In genomic region chr21:35083246-35083645, GRCh38 we compare ENCODE assay signal across 28 cellular contexts.
"Had no signal": no experiment of that assay in that cellular context is flagged by ENCODE, and none has a peak within 500 bp of the region (broad histone marks: within the 10 kb centered on the region; RNA-seq: fewer than 3 reads in every experiment).

No MANE protein-coding gene starts in this region.

- H3K27ac ChIP-seq: ascending aorta, body of pancreas, esophagus squamous epithelium, gastroesophageal sphincter, heart right ventricle had no signal

- H3K9me3 ChIP-seq: ascending aorta, body of pancreas, esophagus squamous epithelium, gastroesophageal sphincter, heart right ventricle had no signal

- H3K4me3 ChIP-seq: ascending aorta, body of pancreas, esophagus squamous epithelium, gastroesophageal sphincter, heart right ventricle had no signal

- H3K4me1 ChIP-seq: ascending aorta, gastroesophageal sphincter had no signal

- ATAC-seq: activated CD4-positive, alpha-beta T cell treated with anti-CD3 and anti-CD28 coated beads for 36 hours; activated CD8-positive, alpha-beta memory T cell treated with anti-CD3 and anti-CD28 coated beads, Interleukin-2, amount 10 ng/mL, durations not matched to agents 7 days and 5 days; activated CD8-positive, alpha-beta T cell treated with anti-CD3 and anti-CD28 coated beads, Interleukin-2, amount 10 ng/mL, durations not matched to agents 7 days and 5 days; activated naive CD4-positive, alpha-beta T cell treated with anti-CD3 and anti-CD28 coated beads, Interleukin-2, amount 50 U/mL, for 72 hours; body of pancreas; effector memory CD8-positive, alpha-beta T cell; gastroesophageal sphincter; heart right ventricle had no signal

- H3K36me3 ChIP-seq: ascending aorta, esophagus squamous epithelium, gastroesophageal sphincter, heart right ventricle had no signal

- H3K4me3 Mint-ChIP-seq: activated CD4-positive, alpha-beta memory T cell treated with anti-CD3 and anti-CD28 coated beads for 36 hours; activated CD4-positive, alpha-beta T cell treated with anti-CD3 and anti-CD28 coated beads for 36 hours; activated CD4-positive, alpha-beta T cell treated with anti-CD3 and anti-CD28 coated beads, Interleukin-2, amount 10 ng/mL, durations not matched to agents 24 days and 14 days; activated CD8-positive, alpha-beta memory T cell treated with anti-CD3 and anti-CD28 coated beads, Interleukin-2, amount 10 ng/mL, durations not matched to agents 7 days and 5 days; activated CD8-positive, alpha-beta T cell treated with anti-CD3 and anti-CD28 coated beads, Interleukin-2, amount 10 ng/mL, durations not matched to agents 7 days and 5 days; activated naive CD4-positive, alpha-beta T cell treated with anti-CD3 and anti-CD28 coated beads, Interleukin-2, amount 10 ng/mL, durations not matched to agents 7 days and 5 days; activated naive CD8-positive, alpha-beta T cell treated with anti-CD3 and anti-CD28 coated beads, Interleukin-2, amount 10 ng/mL, durations not matched to agents 7 days and 5 days; activated T-helper 1 cell treated with anti-CD3 and anti-CD28 coated beads, Interleukin-12 subunit alpha, Interleukin-12 subunit beta, Interleukin-2, Interleukin-4 antibody, amounts not matched to agents 30 ng/mL and 10 ng/mL and 1 ng/mL, durations not matched to agents 14 hours and 24 hours and 36 hours; effector memory CD8-positive, alpha-beta T cell had no signal

- H3K27ac Mint-ChIP-seq: activated CD4-positive, alpha-beta memory T cell treated with anti-CD3 and anti-CD28 coated beads for 36 hours; activated CD4-positive, alpha-beta T cell treated with anti-CD3 and anti-CD28 coated beads for 36 hours; activated CD4-positive, alpha-beta T cell treated with anti-CD3 and anti-CD28 coated beads, Interleukin-2, amount 10 ng/mL, durations not matched to agents 24 days and 14 days; activated CD8-positive, alpha-beta memory T cell treated with anti-CD3 and anti-CD28 coated beads, Interleukin-2, amount 10 ng/mL, durations not matched to agents 7 days and 5 days; activated CD8-positive, alpha-beta T cell treated with anti-CD3 and anti-CD28 coated beads, Interleukin-2, amount 10 ng/mL, durations not matched to agents 7 days and 5 days; activated naive CD4-positive, alpha-beta T cell treated with anti-CD3 and anti-CD28 coated beads, Interleukin-2, amount 10 ng/mL, durations not matched to agents 7 days and 5 days; activated naive CD4-positive, alpha-beta T cell treated with anti-CD3 and anti-CD28 coated beads, Interleukin-2, amount 50 U/mL, for 72 hours; activated naive CD8-positive, alpha-beta T cell treated with anti-CD3 and anti-CD28 coated beads, Interleukin-2, amount 10 ng/mL, durations not matched to agents 7 days and 5 days; activated T-helper 1 cell treated with anti-CD3 and anti-CD28 coated beads, Interleukin-12 subunit alpha, Interleukin-12 subunit beta, Interleukin-2, Interleukin-4 antibody, amounts not matched to agents 30 ng/mL and 10 ng/mL and 1 ng/mL, durations not matched to agents 14 hours and 24 hours and 36 hours; activated T-helper 2 cell treated with anti-CD3 and anti-CD28 coated beads, Interferon-gamma antibody, Interleukin-2, Interleukin-4, amounts not matched to agents 10 μg/mL and 5 μg/mL and 100 μg/mL, durations not matched to agents 14 hours and 24 hours and 36 hours had no signal

- H3K4me1 Mint-ChIP-seq: activated naive CD4-positive, alpha-beta T cell treated with anti-CD3 and anti-CD28 coated beads, Interleukin-2, amount 10 ng/mL, durations not matched to agents 7 days and 5 days; activated naive CD8-positive, alpha-beta T cell treated with anti-CD3 and anti-CD28 coated beads, Interleukin-2, amount 10 ng/mL, durations not matched to agents 7 days and 5 days had no signal

- H3K27me3 Mint-ChIP-seq: activated CD4-positive, alpha-beta memory T cell treated with anti-CD3 and anti-CD28 coated beads for 36 hours; activated CD4-positive, alpha-beta T cell treated with anti-CD3 and anti-CD28 coated beads for 36 hours; activated CD4-positive, alpha-beta T cell treated with anti-CD3 and anti-CD28 coated beads, Interleukin-2, amount 10 ng/mL, durations not matched to agents 24 days and 14 days; activated naive CD4-positive, alpha-beta T cell treated with anti-CD3 and anti-CD28 coated beads, Interleukin-2, amount 10 ng/mL, durations not matched to agents 7 days and 5 days; effector memory CD8-positive, alpha-beta T cell had no signal

- H3K36me3 Mint-ChIP-seq: activated CD4-positive, alpha-beta memory T cell treated with anti-CD3 and anti-CD28 coated beads for 36 hours; activated naive CD4-positive, alpha-beta T cell treated with anti-CD3 and anti-CD28 coated beads, Interleukin-2, amount 10 ng/mL, durations not matched to agents 7 days and 5 days had no signal

- DNase-seq: activated CD4-positive, alpha-beta memory T cell treated with anti-CD3 and anti-CD28 coated beads for 36 hours; activated CD4-positive, alpha-beta T cell treated with anti-CD3 and anti-CD28 coated beads for 36 hours; activated CD4-positive, alpha-beta T cell treated with anti-CD3 and anti-CD28 coated beads, Interleukin-2, amount 10 ng/mL, durations not matched to agents 24 days and 14 days; activated CD4-positive, CD25-positive, alpha-beta regulatory T cell; activated CD4-positive, CD25-positive, alpha-beta regulatory T cell treated with anti-CD3 and anti-CD28 coated beads, Interleukin-2, amount 50 U/mL, for 72 hours; activated CD8-positive, alpha-beta memory T cell treated with anti-CD3 and anti-CD28 coated beads, Interleukin-2, amount 10 ng/mL, durations not matched to agents 7 days and 5 days; activated CD8-positive, alpha-beta memory T cell treated with anti-CD3 and anti-CD28 coated beads, Interleukin-2, amount 50 U/mL, for 4 hours; activated CD8-positive, alpha-beta T cell treated with anti-CD3 and anti-CD28 coated beads, Interleukin-2, amount 10 ng/mL, durations not matched to agents 7 days and 5 days; activated effector memory CD4-positive, alpha-beta T cell treated with anti-CD3 and anti-CD28 coated beads, Interleukin-2, amount 50 U/mL, for 16 hours; activated naive CD4-positive, alpha-beta T cell treated with anti-CD3 and anti-CD28 coated beads, Interleukin-2, amount 10 ng/mL, durations not matched to agents 7 days and 5 days; activated naive CD8-positive, alpha-beta T cell treated with anti-CD3 and anti-CD28 coated beads, Interleukin-2, amount 10 ng/mL, durations not matched to agents 7 days and 5 days; activated T-cell treated with anti-CD3 and anti-CD28 coated beads, Interleukin-2, amount 50 U/mL, for 1 hour; activated T-cell treated with anti-CD3 and anti-CD28 coated beads, Interleukin-2, amount 50 U/mL, for 48 hours; body of pancreas; caudate nucleus; cortex of kidney; dermis blood vessel endothelial cell; effector CD4-positive, alpha-beta T cell; effector memory CD8-positive, alpha-beta T cell; esophagus squamous epithelium; foreskin melanocyte; heart right ventricle; T-helper 2 cell had no signal

- H3K27me3 ChIP-seq: ascending aorta, body of pancreas, gastroesophageal sphincter had no signal
